Comparison of ENCODE assay signal across 9 cellular contexts in the genomic region with DNA sequence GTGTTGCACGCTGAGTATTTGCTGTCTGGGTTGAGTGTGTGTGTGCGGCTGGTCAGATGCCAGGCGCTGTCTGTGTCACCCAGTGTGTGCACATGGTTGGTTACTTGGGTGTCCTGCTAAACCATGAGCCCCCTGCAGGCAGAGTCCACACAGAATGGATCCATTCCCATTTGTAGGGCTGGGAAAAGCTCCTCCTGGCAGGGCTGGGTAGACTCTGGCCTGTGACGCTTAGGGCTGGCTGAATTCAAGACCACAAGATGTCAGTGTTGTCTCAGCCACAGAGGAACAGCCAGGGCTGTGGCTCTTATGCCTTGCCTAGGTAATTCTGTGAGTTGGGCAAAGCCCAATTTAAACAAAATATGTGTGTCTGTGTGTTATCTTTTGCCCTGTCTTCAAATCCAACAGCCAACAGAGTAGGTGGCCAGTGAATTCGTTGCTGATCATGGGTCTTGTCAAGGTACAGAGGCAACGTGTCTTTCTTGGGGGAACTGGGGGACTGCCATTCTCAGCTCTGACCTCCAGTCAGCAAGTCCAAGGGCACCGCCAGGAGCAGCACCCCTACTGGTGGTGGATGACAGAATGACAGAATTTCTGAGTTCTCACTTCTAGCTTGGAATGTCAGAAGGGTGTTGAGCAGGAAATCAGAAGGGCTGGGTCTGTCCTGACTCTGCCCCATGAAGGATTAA.
DNase-seq lines count a peak whose midpoint lies in the region; ATAC-seq and TF ChIP-seq lines count a peak whose summit lies in the region.
"Had no signal": no experiment of that assay in that cellular context is flagged by ENCODE, and none has a peak within 500 bp of the region (broad histone marks: within the 10 kb centered on the region; RNA-seq: fewer than 3 reads in every experiment).

No MANE protein-coding gene starts in this region.

- ATAC-seq in HG03354 (IDR thresholded peaks at IDR 0.05; ENCODE audit: poor library complexity, severe bottlenecking, unreplicated experiment) = peak; percentile 75
- no peak for ATAC-seq in CD8-positive, alpha-beta T cell
- no peak for ATAC-seq in HG03280 (IDR thresholded peaks at IDR 0.05; ENCODE audit: unreplicated experiment)

- no peaks in the 10 kb centered on the region for H3K27me3 ChIP-seq in CD8-positive, alpha-beta T cell (ENCODE audit: insufficient read depth, low read length)

- no peak overlapping the region for H3K27ac Mint-ChIP-seq in osteocyte (ENCODE audit: unreplicated experiment)
- no peak overlapping the region for H3K27ac Mint-ChIP-seq in CD8-positive, alpha-beta T cell
- H3K27ac Mint-ChIP-seq: B cell had no signal

- no peak overlapping the region for H3K27ac ChIP-seq in CD8-positive, alpha-beta T cell (ENCODE audit: low read depth, low read length)

- DNase-seq in NCI-H345 (lab: John Stamatoyannopoulos, UW) (peak; percentile 63), NCI-H345 treated with DMSO at 0.1 percent for 48 hours (lab: John Stamatoyannopoulos, UW; ENCODE audit: unreplicated experiment) (no peak), NCI-H69 (lab: John Stamatoyannopoulos, UW) (peak; percentile 87), erythroblast (lab: John Stamatoyannopoulos, UW) (peak; percentile 6), osteocyte (ENCODE audit: extremely low spot score, unreplicated experiment) (peak; percentile 69)
- DNase-seq in CD8-positive, alpha-beta T cell = no peak

- H3K36me3 Mint-ChIP-seq in osteocyte (ENCODE audit: unreplicated experiment) = no peaks in the 10 kb centered on the region
- H3K36me3 Mint-ChIP-seq in CD8-positive, alpha-beta T cell = no peaks in the 10 kb centered on the region

- H3K9me3 ChIP-seq in CD8-positive, alpha-beta T cell (ENCODE audit: low read length) = no peaks in the 10 kb centered on the region

- H3K4me1 Mint-ChIP-seq in osteocyte (ENCODE audit: unreplicated experiment) = no peaks in the 10 kb centered on the region
- H3K4me1 Mint-ChIP-seq in CD8-positive, alpha-beta T cell (ENCODE audit: low read depth) = no peaks in the 10 kb centered on the region
- H3K4me1 Mint-ChIP-seq: B cell had no signal

- no peak for TF ChIP-seq POLR2A in erythroblast (IDR thresholded peaks at IDR 0.05; ENCODE audit: low read length)

- TF ChIP-seq CTCF in osteocyte (IDR thresholded peaks at IDR 0.05) = peak; percentile 39
- TF ChIP-seq CTCF in CD8-positive, alpha-beta T cell (IDR thresholded peaks at IDR 0.05) = no peak

- intact Hi-C loops in CD8-positive, alpha-beta T cell (cut with DNase I, micrococcal nuclease) = no loop called here

- H3K4me1 ChIP-seq in CD8-positive, alpha-beta T cell (ENCODE audit: insufficient read depth, low read length) = no peaks in the 10 kb centered on the region

- H3K36me3 ChIP-seq in CD8-positive, alpha-beta T cell (ENCODE audit: insufficient read depth, low read length) = no peaks in the 10 kb centered on the region

- no peak overlapping the region for H3K4me3 ChIP-seq in CD8-positive, alpha-beta T cell (ENCODE audit: low read depth, low read length)

- POLR2A ChIA-PET in CD8-positive, alpha-beta T cell (lab: Charles Lee) = no interaction called here

- CTCF ChIA-PET in CD8-positive, alpha-beta T cell (lab: Charles Lee) = no interaction called here

- H3K4me3 Mint-ChIP-seq in osteocyte (ENCODE audit: unreplicated experiment) = no peak overlapping the region
- no peak overlapping the region for H3K4me3 Mint-ChIP-seq in CD8-positive, alpha-beta T cell
- H3K4me3 Mint-ChIP-seq: B cell had no signal

- H3K27me3 Mint-ChIP-seq in osteocyte (ENCODE audit: unreplicated experiment) = peaks cover 6% of the 10 kb centered on the region
- peaks cover 17% of the 10 kb centered on the region for H3K27me3 Mint-ChIP-seq in CD8-positive, alpha-beta T cell (ENCODE audit: low read depth)

- H3K9me3 Mint-ChIP-seq in osteocyte (ENCODE audit: unreplicated experiment) = no peaks in the 10 kb centered on the region
- no peaks in the 10 kb centered on the region for H3K9me3 Mint-ChIP-seq in CD8-positive, alpha-beta T cell

Comparison
In these comparisons a context has a peak if more than half of its experiments do, and no peak if none do; other contexts are left out.
1. DNase-seq: peak in NCI-H345 (single experiment), NCI-H69 (single experiment), erythroblast (2 of 2) and osteocyte (single experiment); none in NCI-H345 treated with DMSO at 0.1 percent for 48 hours (single experiment) and CD8-positive, alpha-beta T cell (0 of 7).